Comparison of ENCODE assay signal across 8 cellular contexts in genomic region chrX:48911407-48912182, GRCh38. TPM values are rescaled to one million over a fixed set of nuclear protein-coding genes. Genes with fewer than 3 reads are reported as not detected.
DNase-seq lines count a peak whose midpoint lies in the region; ATAC-seq and TF ChIP-seq lines count a peak whose summit lies in the region.

Gene SLC35A2 (minus strand): TSS chrX:48911646. CDS start chrX:48911636, 10 bp downstream.

- TF ChIP-seq CTCF in HFF-Myc (IDR thresholded peaks at IDR 0.05; ENCODE audit: low read depth, low read length, missing control alignments): no peak

- in situ Hi-C loops in G401 (cut with HindIII; ENCODE audit: low sequenced_read_pairs): no loop called here

- H3K4me3 ChIP-seq in HFF-Myc (replicated peaks; ENCODE audit: low read depth, low read length): peak within 1 kb of the TSS; percentile 81

- peak within 1 kb of the TSS; percentile 55 for H3K27ac ChIP-seq in temporal lobe (ENCODE audit: low read depth, low read length)

- DNase-seq in G401 (ENCODE audit: low spot score): peak; percentile 85
- no peak for DNase-seq in HFF-Myc (ENCODE audit: extremely low read depth, low read depth)
- peak; percentile 87 for DNase-seq in NCI-H1092 treated with DMSO at 0.1 percent for 48 hours (lab: John Stamatoyannopoulos, UW)
- DNase-seq in activated naive CD4-positive, alpha-beta T cell treated with anti-CD3 and anti-CD28 coated beads, Interleukin-2, amount 50 U/mL, for 16 hours: peak; percentile 86
- no peak for DNase-seq in glomerular endothelial cell (ENCODE audit: extremely low read depth, low read depth, low spot score)
- DNase-seq in occipital lobe (lab: John Stamatoyannopoulos, UW): peak; percentile 61

- ATAC-seq in SK-N-SH treated with all-trans-retinoic acid at 6 μM for 48 hours: peak; percentile 94

TF ChIP-seq in SK-N-SH treated with all-trans-retinoic acid at 6 μM for 48 hours, 23 proteins besides CTCF, POLR2A, EP300 and RAD21:
- TF ChIP-seq ZNF70 (CRISPR knock-in tag; IDR thresholded peaks at IDR 0.05): no peak
- no peak for TF ChIP-seq ZC3H10 (CRISPR knock-in tag; IDR thresholded peaks at IDR 0.05)
- no peak for TF ChIP-seq OSR1 (CRISPR knock-in tag; IDR thresholded peaks at IDR 0.05)
- no peak for TF ChIP-seq ESRRG (CRISPR knock-in tag; IDR thresholded peaks at IDR 0.05)
- TF ChIP-seq ZFP30 (CRISPR knock-in tag; IDR thresholded peaks at IDR 0.05): no peak
- TF ChIP-seq PPARA (CRISPR knock-in tag; IDR thresholded peaks at IDR 0.05; ENCODE audit: borderline replicate concordance): no peak
- TF ChIP-seq BACH2 (CRISPR knock-in tag; IDR thresholded peaks at IDR 0.05; ENCODE audit: borderline replicate concordance): no peak
- TF ChIP-seq, protein P1, sequence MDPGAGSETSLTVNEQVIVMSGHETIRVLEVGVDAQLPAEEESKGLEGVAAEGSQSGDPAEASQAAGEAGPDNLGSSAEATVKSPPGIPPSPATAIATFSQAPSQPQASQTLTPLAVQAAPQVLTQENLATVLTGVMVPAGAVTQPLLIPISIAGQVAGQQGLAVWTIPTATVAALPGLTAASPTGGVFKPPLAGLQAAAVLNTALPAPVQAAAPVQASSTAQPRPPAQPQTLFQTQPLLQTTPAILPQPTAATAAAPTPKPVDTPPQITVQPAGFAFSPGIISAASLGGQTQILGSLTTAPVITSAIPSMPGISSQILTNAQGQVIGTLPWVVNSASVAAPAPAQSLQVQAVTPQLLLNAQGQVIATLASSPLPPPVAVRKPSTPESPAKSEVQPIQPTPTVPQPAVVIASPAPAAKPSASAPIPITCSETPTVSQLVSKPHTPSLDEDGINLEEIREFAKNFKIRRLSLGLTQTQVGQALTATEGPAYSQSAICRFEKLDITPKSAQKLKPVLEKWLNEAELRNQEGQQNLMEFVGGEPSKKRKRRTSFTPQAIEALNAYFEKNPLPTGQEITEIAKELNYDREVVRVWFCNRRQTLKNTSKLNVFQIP (CRISPR knock-in tag; IDR thresholded peaks at IDR 0.05; ENCODE audit: borderline replicate concordance, low read depth): no peak

RNA-seq across cellular contexts. Expression of gene SLC35A2, which starts in this region (rescaled TPM):
- 10.1 and 15.7 TPM in 2 replicates for total RNA-seq in G401 (2014; rRNA removed; shearing (Covaris generic))
- total RNA-seq in glomerular endothelial cell (14.1 and 27.3 TPM in 2 replicates), occipital lobe (8.7 TPM), temporal lobe (7.1 TPM)

Comparison
In these comparisons a context has a peak if more than half of its experiments do, and no peak if none do; other contexts are left out.
1. DNase-seq: peak in G401 (single experiment), NCI-H1092 treated with DMSO at 0.1 percent for 48 hours (single experiment), activated naive CD4-positive, alpha-beta T cell treated with anti-CD3 and anti-CD28 coated beads, Interleukin-2, amount 50 U/mL, for 16 hours (single experiment) and occipital lobe (single experiment); none in HFF-Myc (single experiment) and glomerular endothelial cell (single experiment).